ENCODE assay signal across 9 cellular contexts in genomic region chr7:46603780-46604725, GRCh38.
DNase-seq lines count a peak whose midpoint lies in the region; ATAC-seq, FAIRE-seq and TF ChIP-seq lines count a peak whose summit lies in the region.
"Had no signal": no experiment of that assay in that cellular context is flagged by ENCODE, and none has a peak within 500 bp of the region (broad histone marks: within the 10 kb centered on the region; RNA-seq: fewer than 3 reads in every experiment).

No MANE protein-coding gene starts in this region.

- no peak for DNase-seq in RCC 7860 (ENCODE audit: low spot score)
- DNase-seq in fibroblast of mammary gland (ENCODE audit: low read depth), result peak; percentile 93
- DNase-seq in mucosa of descending colon, result peak; percentile 47 to 75 (median 49)
- DNase-seq in thyroid gland, result peak; percentile 63 to 75
- DNase-seq in activated CD4-positive, alpha-beta T cell treated with anti-CD3 and anti-CD28 coated beads for 1 hour, result no peak
- DNase-seq in activated CD8-positive, alpha-beta memory T cell treated with anti-CD3 and anti-CD28 coated beads for 24 hours, result no peak
- no peak for DNase-seq in RWPE1 (ENCODE audit: low spot score)
- DNase-seq: EL had no signal

- H3K27me3 ChIP-seq in thyroid gland, result no peaks in the 10 kb centered on the region

- intact Hi-C loops in mucosa of descending colon (cut with DNase I, micrococcal nuclease) (no loop called here), thyroid gland (cut with DNase I) (no loop called here)

- TF ChIP-seq CTCF in fibroblast of mammary gland (conservative IDR thresholded peaks at IDR 0.05; ENCODE audit: control insufficient read depth, insufficient read depth, low read depth, low read length), result no peak
- TF ChIP-seq CTCF in mucosa of descending colon (IDR thresholded peaks at IDR 0.05), result no peak
- TF ChIP-seq CTCF in thyroid gland (IDR thresholded peaks at IDR 0.05), result no peak
- TF ChIP-seq CTCF in RWPE1 (conservative IDR thresholded peaks at IDR 0.05; ENCODE audit: low read depth), result no peak

- H3K4me3 ChIP-seq in fibroblast of mammary gland (ENCODE audit: control insufficient read depth, low read depth, low read length) (no peak overlapping the region), mucosa of descending colon (no peak overlapping the region), thyroid gland (replicated peaks in 1 of 3) (no peak overlapping the region)

- H3K36me3 ChIP-seq in mucosa of descending colon (ENCODE audit: low read depth), result no peaks in the 10 kb centered on the region
- H3K36me3 ChIP-seq in thyroid gland, result no peaks in the 10 kb centered on the region

- no peak for TF ChIP-seq POLR2A in thyroid gland (IDR thresholded peaks at IDR 0.05)

- H3K4me1 ChIP-seq in mucosa of descending colon (ENCODE audit: low read depth), result no peaks in the 10 kb centered on the region
- H3K4me1 ChIP-seq in thyroid gland, result peaks cover 0 to 11% of the 10 kb centered on the region in 2 donors

- H3K27ac ChIP-seq in thyroid gland, result peak overlapping the region; percentile 52 to 56 (median 56)
- H3K27ac ChIP-seq in RWPE1, result no peak overlapping the region

- CTCF ChIA-PET in RWPE1 (lab: Yijun Ruan, JAX), result interaction anchor here (0.6 kb wide), 1 partner anchor 1192 kb away, joined by 3 read pairs; no protein-coding TSS in a partner anchor

- H3K9me3 ChIP-seq in mucosa of descending colon, result no peaks in the 10 kb centered on the region
- no peaks in the 10 kb centered on the region for H3K9me3 ChIP-seq in thyroid gland

- POLR2A ChIA-PET in RWPE1 (lab: Yijun Ruan, JAX; ENCODE audit: low non-redundant PET), result no interaction called here

- FAIRE-seq in RCC 7860 (lab: Jason Lieb, UNC), result peak; percentile 2

- WGBS in thyroid gland, 2 donors, result 46 to 50% methylated on average over 14 of the region's 14 CpGs

- ATAC-seq in mucosa of descending colon, result peak; percentile 73
- no peak for ATAC-seq in HG02884 (IDR thresholded peaks at IDR 0.05; ENCODE audit: unreplicated experiment)

Comparison
In these comparisons a context has a peak if more than half of its experiments do, and no peak if none do; other contexts are left out.
1. DNase-seq: peak in fibroblast of mammary gland (single experiment), mucosa of descending colon (3 of 3) and thyroid gland (2 of 2); none in RCC 7860 (single experiment), activated CD4-positive, alpha-beta T cell treated with anti-CD3 and anti-CD28 coated beads for 1 hour (single experiment), activated CD8-positive, alpha-beta memory T cell treated with anti-CD3 and anti-CD28 coated beads for 24 hours (single experiment) and RWPE1 (single experiment).